12 cellular contexts compared by ENCODE assay signal in the genomic region with DNA sequence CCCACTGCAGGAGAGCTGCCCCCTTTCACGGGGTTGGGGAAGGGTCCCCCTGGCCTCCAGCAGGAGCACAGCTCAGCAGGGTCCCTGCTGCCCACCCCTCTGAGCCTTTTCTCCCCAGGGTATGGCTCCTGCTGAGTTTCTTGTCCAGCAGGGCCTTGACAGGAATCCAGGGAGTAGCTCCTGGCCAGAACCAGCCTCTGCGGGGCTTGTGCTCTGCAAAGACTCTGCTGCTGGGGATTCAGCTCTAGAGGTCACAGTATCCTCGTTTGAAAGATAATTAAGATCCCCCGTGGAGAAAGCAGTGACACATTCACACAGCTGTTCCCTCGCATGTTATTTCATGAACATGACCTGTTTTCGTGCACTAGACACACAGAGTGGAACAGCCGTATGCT. TPM values are rescaled to one million over a fixed set of nuclear protein-coding genes. Genes with fewer than 3 reads are reported as not detected.
DNase-seq lines count a peak whose midpoint lies in the region; ATAC-seq and TF ChIP-seq lines count a peak whose summit lies in the region.
"Had no signal": no experiment of that assay in that cellular context is flagged by ENCODE, and none has a peak within 500 bp of the region (broad histone marks: within the 10 kb centered on the region; RNA-seq: fewer than 3 reads in every experiment).

No MANE protein-coding gene starts in this region.

- H3K4me3 ChIP-seq in right atrium auricular region (no peak overlapping the region), stomach smooth muscle (ENCODE audit: low read length in 2 of 2) (peak overlapping the region in 1 of 2 donors; percentile 8)
- H3K4me3 ChIP-seq: SK-N-MC had no signal

- no peak for TF ChIP-seq CTCF in right atrium auricular region (IDR thresholded peaks at IDR 0.05)

- intact Hi-C loops in Right ventricle myocardium superior (cut with DNase I): no loop called here

- peak overlapping the region; percentile 70 for H3K27ac Mint-ChIP-seq in activated T-helper 17 cell treated with anti-CD3 and anti-CD28 coated beads, Interleukin-2, amount 50 U/mL, for 72 hours
- H3K27ac Mint-ChIP-seq in immature natural killer cell: peak overlapping the region; percentile 93 to 100 (median 98)

- H3K9me3 ChIP-seq in right atrium auricular region: no peaks in the 10 kb centered on the region
- H3K9me3 ChIP-seq in stomach smooth muscle (ENCODE audit: control insufficient read depth in 2 of 2, low read length in 2 of 2): no peaks in the 10 kb centered on the region

- H3K27me3 ChIP-seq in right atrium auricular region (no peaks in the 10 kb centered on the region), stomach smooth muscle (ENCODE audit: control insufficient read depth in 1 of 2, insufficient read depth in 2 of 2, low read length in 2 of 2) (no peaks in the 10 kb centered on the region)

- H3K36me3 Mint-ChIP-seq in activated T-helper 17 cell treated with anti-CD3 and anti-CD28 coated beads, Interleukin-2, amount 50 U/mL, for 72 hours (ENCODE audit: low read depth): no peaks in the 10 kb centered on the region
- peaks cover 30 to 57% (median 32%) of the 10 kb centered on the region in 3 donors for H3K36me3 Mint-ChIP-seq in immature natural killer cell

- H3K36me3 ChIP-seq in right atrium auricular region (peaks cover 87% of the 10 kb centered on the region), stomach smooth muscle (ENCODE audit: control insufficient read depth in 2 of 2, insufficient read depth in 2 of 2, low read length in 2 of 2) (peaks cover 60 to 72% of the 10 kb centered on the region in 2 donors)

- H3K27ac ChIP-seq in right atrium auricular region: no peak overlapping the region
- peak overlapping the region; percentile 24 for H3K27ac ChIP-seq in stomach smooth muscle (ENCODE audit: low read length)
- H3K27ac ChIP-seq: HL-60, SK-N-MC had no signal

- H3K27me3 Mint-ChIP-seq in activated T-helper 17 cell treated with anti-CD3 and anti-CD28 coated beads, Interleukin-2, amount 50 U/mL, for 72 hours: no peaks in the 10 kb centered on the region
- peaks cover 53 to 65% (median 65%) of the 10 kb centered on the region in 3 donors for H3K27me3 Mint-ChIP-seq in immature natural killer cell (ENCODE audit: low read depth in 3 of 3)

- ATAC-seq in Right ventricle myocardium superior (ENCODE audit: poor library complexity) (peak; percentile 12), GM21717 (IDR thresholded peaks at IDR 0.05; ENCODE audit: unreplicated experiment) (no peak)
- ATAC-seq in activated T-helper 17 cell treated with anti-CD3 and anti-CD28 coated beads, Interleukin-2, amount 50 U/mL, for 72 hours (replicated peaks): no peak

- DNase-seq in Right ventricle myocardium superior: no peak
- no peak for DNase-seq in right atrium auricular region (ENCODE audit: low spot score)
- peak in 1 of 3 donors; percentile 4 for DNase-seq in immature natural killer cell
- DNase-seq in HuH-7 (ENCODE audit: low spot score): no peak
- DNase-seq in MV-4-11 (lab: John Stamatoyannopoulos, UW): no peak
- DNase-seq: activated gamma-delta T cell treated with Interleukin-2 at 50 U/mL for 16 hours, kidney glomerular epithelial cell had no signal

- H3K9ac ChIP-seq in stomach smooth muscle (ENCODE audit: low read length in 2 of 2): no peak overlapping the region

- H3K4me1 Mint-ChIP-seq in activated T-helper 17 cell treated with anti-CD3 and anti-CD28 coated beads, Interleukin-2, amount 50 U/mL, for 72 hours: peaks cover 15% of the 10 kb centered on the region
- peaks cover 75 to 89% of the 10 kb centered on the region in 2 donors for H3K4me1 Mint-ChIP-seq in immature natural killer cell

- H3K9me3 Mint-ChIP-seq in activated T-helper 17 cell treated with anti-CD3 and anti-CD28 coated beads, Interleukin-2, amount 50 U/mL, for 72 hours: no peaks in the 10 kb centered on the region
- no peaks in the 10 kb centered on the region for H3K9me3 Mint-ChIP-seq in immature natural killer cell

- peaks cover 0 to 34% of the 10 kb centered on the region in 2 donors for H3K4me1 ChIP-seq in right atrium auricular region
- peaks cover 25% of the 10 kb centered on the region for H3K4me1 ChIP-seq in stomach smooth muscle (ENCODE audit: control insufficient read depth, insufficient read depth, low read length)

- H3K4me3 Mint-ChIP-seq in activated T-helper 17 cell treated with anti-CD3 and anti-CD28 coated beads, Interleukin-2, amount 50 U/mL, for 72 hours: peak overlapping the region; percentile 16
- peak overlapping the region; percentile 52 to 75 (median 69) for H3K4me3 Mint-ChIP-seq in immature natural killer cell

RNA-seq across cellular contexts. Expression of a gene that starts 21.2 kb away (rescaled TPM):
- total RNA-seq in Right ventricle myocardium superior (45.7 TPM), right atrium auricular region (100 to 1,000 TPM in 1 of 2 donors, 10 to 100 TPM in 1; 54.0 to 116 TPM)
- total RNA-seq in activated T-helper 17 cell treated with anti-CD3 and anti-CD28 coated beads, Interleukin-2, amount 50 U/mL, for 72 hours: 100 to 1,000 TPM in 1 of 2 donors, 10 to 100 TPM in 1; 90.9 to 214 TPM
- polyA plus RNA-seq in immature natural killer cell: 10 to 100 TPM; 27.2 to 54.3 (median 28.7) TPM
